10 cellular contexts compared by ENCODE assay signal in genomic region chr3:46186856-46187700, GRCh38. TPM values are rescaled to one million over a fixed set of nuclear protein-coding genes. Genes with fewer than 3 reads are reported as not detected.
DNase-seq lines count a peak whose midpoint lies in the region; ATAC-seq and TF ChIP-seq lines count a peak whose summit lies in the region.
"Had no signal": no experiment of that assay in that cellular context is flagged by ENCODE, and none has a peak within 500 bp of the region (broad histone marks: within the 10 kb centered on the region; RNA-seq: fewer than 3 reads in every experiment).

No MANE protein-coding gene starts in this region.

- TF ChIP-seq POLR2A in Peyer's patch (IDR thresholded peaks at IDR 0.05) = no peak
- no peak for TF ChIP-seq POLR2A in prostate gland (IDR thresholded peaks at IDR 0.05)

- TF ChIP-seq CTCF in Peyer's patch (IDR thresholded peaks at IDR 0.05) = no peak
- no peak for TF ChIP-seq CTCF in prostate gland (IDR thresholded peaks at IDR 0.05)

- H3K27me3 ChIP-seq in Peyer's patch = no peaks in the 10 kb centered on the region
- no peaks in the 10 kb centered on the region for H3K27me3 ChIP-seq in prostate gland (replicated peaks; ENCODE audit: insufficient read depth)
- H3K27me3 ChIP-seq in H7 (ENCODE audit: control insufficient read depth, insufficient read depth, low read length) = no peaks in the 10 kb centered on the region
- H3K27me3 ChIP-seq: cardiac muscle cell had no signal

- H3K36me3 Mint-ChIP-seq in stimulated activated memory B cell treated with anti-CD40 and anti-IgM and Interleukin-4, amounts not matched to agents 10 μg/mL and 1 μg/mL and 100 μg/mL, for 72 hours = no peaks in the 10 kb centered on the region

- no peak overlapping the region for H3K4me3 Mint-ChIP-seq in stimulated activated memory B cell treated with anti-CD40 and anti-IgM and Interleukin-4, amounts not matched to agents 10 μg/mL and 1 μg/mL and 100 μg/mL, for 72 hours

- peak overlapping the region; percentile 9 for H3K27ac Mint-ChIP-seq in stimulated activated memory B cell treated with anti-CD40 and anti-IgM and Interleukin-4, amounts not matched to agents 10 μg/mL and 1 μg/mL and 100 μg/mL, for 72 hours

- H3K4me3 ChIP-seq in Peyer's patch (no peak overlapping the region), prostate gland (no peak overlapping the region), H7 (ENCODE audit: insufficient read depth, low read depth, low read length) (no peak overlapping the region)
- H3K4me3 ChIP-seq: cardiac muscle cell, SK-N-MC had no signal

- no peak for DNase-seq in activated CD4-positive, CD25-positive, alpha-beta regulatory T cell (lab: John Stamatoyannopoulos, UW)
- DNase-seq in Peyer's patch (peak in 2 of 3 donors; percentile 67 to 70), AG08395 (ENCODE audit: low spot score) (no peak), prostate gland (ENCODE audit: low spot score) (no peak), H7 (no peak)

- H3K9me3 ChIP-seq in Peyer's patch = no peaks in the 10 kb centered on the region
- H3K9me3 ChIP-seq in prostate gland = no peaks in the 10 kb centered on the region

- intact Hi-C loops in prostate gland (cut with DNase I) = no loop called here

- H3K27me3 Mint-ChIP-seq in stimulated activated memory B cell treated with anti-CD40 and anti-IgM and Interleukin-4, amounts not matched to agents 10 μg/mL and 1 μg/mL and 100 μg/mL, for 72 hours = peaks cover 8% of the 10 kb centered on the region

- no peaks in the 10 kb centered on the region for H3K4me1 ChIP-seq in Peyer's patch
- H3K4me1 ChIP-seq in prostate gland (replicated peaks) = no peaks in the 10 kb centered on the region

- WGBS in prostate gland = 81% methylated on average over 5 of the region's 5 CpGs

- H3K36me3 ChIP-seq in Peyer's patch = no peaks in the 10 kb centered on the region
- no peaks in the 10 kb centered on the region for H3K36me3 ChIP-seq in prostate gland
- no peaks in the 10 kb centered on the region for H3K36me3 ChIP-seq in H7 (replicated peaks; ENCODE audit: control insufficient read depth, insufficient read depth, low read length)
- H3K36me3 ChIP-seq: cardiac muscle cell had no signal

- ATAC-seq in activated CD4-positive, CD25-positive, alpha-beta regulatory T cell treated with anti-CD3 and anti-CD28 coated beads, Interleukin-2, amount 50 U/mL, for 24 hours = peak; percentile 28 to 63
- peak; percentile 68 for ATAC-seq in HG02981 (IDR thresholded peaks at IDR 0.05; ENCODE audit: unreplicated experiment)
- ATAC-seq in stimulated activated memory B cell treated with anti-CD40 and anti-IgM and Interleukin-4, amounts not matched to agents 10 μg/mL and 1 μg/mL and 100 μg/mL, for 72 hours = peak; percentile 95

- peaks cover 64% of the 10 kb centered on the region for H3K4me1 Mint-ChIP-seq in stimulated activated memory B cell treated with anti-CD40 and anti-IgM and Interleukin-4, amounts not matched to agents 10 μg/mL and 1 μg/mL and 100 μg/mL, for 72 hours

- H3K27ac ChIP-seq in Peyer's patch = peak overlapping the region in 1 of 4 donors; percentile 53
- H3K27ac ChIP-seq in prostate gland = no peak overlapping the region
- H3K27ac ChIP-seq: cardiac muscle cell, SK-N-MC had no signal

- H3K9me3 Mint-ChIP-seq in stimulated activated memory B cell treated with anti-CD40 and anti-IgM and Interleukin-4, amounts not matched to agents 10 μg/mL and 1 μg/mL and 100 μg/mL, for 72 hours = no peaks in the 10 kb centered on the region

RNA-seq across cellular contexts. Expression of gene CCR1, which starts 21.0 kb away (rescaled TPM):
- total RNA-seq in Peyer's patch (1 to 10 TPM in 3 of 4 donors, under 1 TPM in 1; 0.95 to 6.6 (median 1.5) TPM), prostate gland (1 to 10 TPM in 1 of 2 donors, under 1 TPM in 1; 0.46 to 2.5 TPM)
- total RNA-seq in H7 (2014; rRNA removed; shearing (Covaris generic)) = not detected in 2 replicates
- total RNA-seq: cardiac muscle cell had no signal

RNA-seq across cellular contexts. Expression of gene CCR3, which starts 55.2 kb away (rescaled TPM):
- total RNA-seq in Peyer's patch (not detected), prostate gland (not detected)
- not detected in 2 replicates for total RNA-seq in H7 (2014; rRNA removed; shearing (Covaris generic))
- total RNA-seq: cardiac muscle cell had no signal

Comparison
In these comparisons a context has a peak if more than half of its experiments do, and no peak if none do; other contexts are left out.
1. DNase-seq: peak in Peyer's patch (2 of 3); none in activated CD4-positive, CD25-positive, alpha-beta regulatory T cell (0 of 4), AG08395 (single experiment), prostate gland (single experiment) and H7 (single experiment).
2. Peak in every context shown above with its lines, with median percentiles within 50 percentile points of each other: ATAC-seq.